In genomic region chr6:139540276-139540675, GRCh38 we compare ENCODE assay signal across 8 cellular contexts.
DNase-seq lines count a peak whose midpoint lies in the region; ATAC-seq, FAIRE-seq and TF ChIP-seq lines count a peak whose summit lies in the region.

No MANE protein-coding gene starts in this region.

- no peak for TF ChIP-seq CTCF in DND-41 (IDR thresholded peaks at IDR 0.05; ENCODE audit: borderline replicate concordance, extremely low read depth, low read length, poor library complexity, severe bottlenecking)
- TF ChIP-seq CTCF in endothelial cell (IDR thresholded peaks at IDR 0.05; ENCODE audit: unreplicated experiment): no peak

- H3K27ac Mint-ChIP-seq in endothelial cell (ENCODE audit: unreplicated experiment): peak overlapping the region; percentile 28

- no peak overlapping the region for H3K9ac ChIP-seq in DND-41 (ENCODE audit: low read depth, low read length)

- no peaks in the 10 kb centered on the region for H4K20me1 ChIP-seq in DND-41 (ENCODE audit: insufficient read depth, low read length)

- FAIRE-seq in GM12891 (lab: Jason Lieb, UNC): no peak

- H3K9me3 Mint-ChIP-seq in endothelial cell (ENCODE audit: unreplicated experiment): no peaks in the 10 kb centered on the region

- H3K36me3 Mint-ChIP-seq in endothelial cell (ENCODE audit: low read depth, unreplicated experiment): no peaks in the 10 kb centered on the region

- peaks cover 30% of the 10 kb centered on the region for H3K4me1 Mint-ChIP-seq in endothelial cell (ENCODE audit: unreplicated experiment)

- peak overlapping the region; percentile 40; the same call in 1 of the 2 replicates for H2AFZ ChIP-seq in DND-41 (ENCODE audit: low read depth, low read length)

- no peaks in the 10 kb centered on the region for H3K36me3 ChIP-seq in DND-41 (ENCODE audit: insufficient read depth, low read length)

- ATAC-seq in DND-41 (ENCODE audit: insufficient read depth, low read depth) (peak; percentile 91), HG03064 (IDR thresholded peaks at IDR 0.05; ENCODE audit: low read depth, unreplicated experiment) (peak; percentile 63)

- TF ChIP-seq POLR2A in GM12891 (IDR thresholded peaks at IDR 0.05; ENCODE audit: low read depth, low read length): no peak

- H3K27ac ChIP-seq in DND-41 (ENCODE audit: low read length): no peak overlapping the region

- H3K4me3 Mint-ChIP-seq in endothelial cell (ENCODE audit: unreplicated experiment): no peak overlapping the region

- peak; percentile 38 for DNase-seq in DND-41
- peak; percentile 17 for DNase-seq in UCSD-AML1 (lab: John Stamatoyannopoulos, UW; ENCODE audit: unreplicated experiment)
- DNase-seq in endothelial cell (ENCODE audit: low spot score): no peak
- DNase-seq in stimulated activated CD4-positive, alpha-beta T cell treated with anti-CD3 and anti-CD28 coated beads, TNF-alpha, amount 100 ng/mL, for 1 hour (ENCODE audit: low read depth in 3 of 3, low spot score in 1 of 3): peak in 2 of 3 donors; percentile 8 to 10
- DNase-seq in GM19238 (ENCODE audit: insufficient read length, low spot score): no peak
- DNase-seq in GM12891 (ENCODE audit: insufficient read length, low spot score): no peak
- DNase-seq in NCI-H446 (lab: John Stamatoyannopoulos, UW): no peak

- H3K4me2 ChIP-seq in DND-41 (ENCODE audit: insufficient read depth, low read length): no peak overlapping the region

- no peak overlapping the region for H3K4me3 ChIP-seq in DND-41 (ENCODE audit: low read depth in 1 of 2, low read length in 2 of 2)

- H3K4me1 ChIP-seq in DND-41 (ENCODE audit: insufficient read depth, low read length): peaks cover 10% of the 10 kb centered on the region

- no peaks in the 10 kb centered on the region for H3K9me3 ChIP-seq in DND-41 (ENCODE audit: insufficient read depth, low read length, severe bottlenecking)

- H3K79me2 ChIP-seq in DND-41 (ENCODE audit: insufficient read depth, low read length): no peaks in the 10 kb centered on the region

- H3K27me3 ChIP-seq in DND-41 (ENCODE audit: insufficient read depth, low read length, poor library complexity): no peaks in the 10 kb centered on the region

- peaks cover 1% of the 10 kb centered on the region for H3K27me3 Mint-ChIP-seq in endothelial cell (ENCODE audit: unreplicated experiment)

TF ChIP-seq in GM12891, 5 proteins besides CTCF, POLR2A, EP300 and RAD21:
- no peak for TF ChIP-seq TAF1 (IDR thresholded peaks at IDR 0.05; ENCODE audit: low read depth, low read length)
- TF ChIP-seq POLR2AphosphoS5 (IDR thresholded peaks at IDR 0.05; ENCODE audit: low read depth, low read length): no peak
- no peak for TF ChIP-seq POU2F2 (IDR thresholded peaks at IDR 0.05; ENCODE audit: low read depth, low read length)
- TF ChIP-seq PAX5 (IDR thresholded peaks at IDR 0.05; ENCODE audit: insufficient read depth, low read length, severe bottlenecking): no peak
- TF ChIP-seq SPI1 (IDR thresholded peaks at IDR 0.05; ENCODE audit: low read depth, low read length): no peak

Comparison
In these comparisons a context has a peak if more than half of its experiments do, and no peak if none do; other contexts are left out.
1. DNase-seq: peak in DND-41 (single experiment), UCSD-AML1 (single experiment) and stimulated activated CD4-positive, alpha-beta T cell treated with anti-CD3 and anti-CD28 coated beads, TNF-alpha, amount 100 ng/mL, for 1 hour (2 of 3); none in endothelial cell (single experiment), GM19238 (single experiment), GM12891 (single experiment) and NCI-H446 (0 of 2).